ENCODE assay signal across 24 cellular contexts in the genomic region with DNA sequence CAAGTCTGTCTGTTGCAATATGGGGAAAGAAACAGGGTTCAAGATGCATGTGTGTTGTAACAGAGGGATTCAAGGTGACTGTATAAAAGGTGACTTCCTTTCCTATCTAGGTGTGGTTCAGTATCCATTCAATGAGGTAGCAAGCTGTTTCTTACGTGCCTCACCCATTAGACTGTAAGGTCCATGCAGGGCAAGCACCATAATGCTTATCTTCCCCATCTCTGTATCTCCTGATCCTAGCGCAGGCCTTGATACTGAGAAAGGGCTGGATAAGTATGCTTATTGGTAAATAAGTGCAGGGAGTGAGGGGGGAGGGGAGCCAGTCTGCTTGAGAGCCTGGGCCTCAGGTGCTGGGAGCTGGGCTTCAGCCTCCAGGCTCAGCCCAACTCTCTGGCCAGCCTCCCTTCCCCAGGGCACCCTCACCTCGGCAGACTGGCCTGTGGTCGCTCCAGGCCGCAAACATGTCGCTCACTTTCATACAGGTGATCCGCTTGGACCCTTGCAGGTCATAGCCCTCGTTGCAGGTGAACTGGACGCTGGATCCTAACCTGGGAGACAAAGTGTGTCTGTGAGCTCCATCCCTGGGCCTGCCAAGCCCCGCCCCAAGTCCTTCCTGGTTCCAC. TPM values are rescaled to one million over a fixed set of nuclear protein-coding genes. Genes with fewer than 3 reads are reported as not detected.
"Had no signal": no experiment of that assay in that cellular context is flagged by ENCODE, and none has a peak within 500 bp of the region (broad histone marks: within the 10 kb centered on the region; RNA-seq: fewer than 3 reads in every experiment).

No MANE protein-coding gene starts in this region.

- H3K36me3 ChIP-seq: SJSA1 had no signal

- H3K27me3 ChIP-seq: SJSA1 had no signal

- H3K4me2 ChIP-seq: KMS-11 had no signal

- ATAC-seq: HepG2, K562 had no signal

- H3K27ac ChIP-seq: KMS-11, SJSA1 had no signal

- H3K9ac ChIP-seq: KMS-11 had no signal

- DNase-seq: Kasumi-1, MM.1S, NCI-H1092 treated with DMSO at 0.1 percent for 48 hours, NCI-H1436, NCI-H187, NCI-H2029, NCI-H2081 treated with DMSO at 0.1 percent for 48 hours, NCI-H2171, NCI-H226, NCI-H446, NCI-H510A, NCI-H524 treated with DMSO at 0.1 percent for 48 hours, NCI-H69, NCI-H774, Right ventricle myocardium superior, RPMI8226, SIG-M5 had no signal

- H3K9me3 ChIP-seq: SJSA1 had no signal

- H3K4me3 ChIP-seq: K562, SJSA1 had no signal

RNA-seq across cellular contexts. Expression of gene HMGB4, which starts 44.5 kb away (rescaled TPM):
- total RNA-seq: HepG2, HT1080, K562, M059J, Right ventricle myocardium superior, SJSA1 had no signal
- polyA plus RNA-seq: HepG2, IgD-negative memory B cell, K562 had no signal
